ENCODE assay signal across 14 cellular contexts in genomic region chr13:89897681-89898080, GRCh38.
DNase-seq lines count a peak whose midpoint lies in the region; ATAC-seq, FAIRE-seq and TF ChIP-seq lines count a peak whose summit lies in the region.
"Had no signal": no experiment of that assay in that cellular context is flagged by ENCODE, and none has a peak within 500 bp of the region (broad histone marks: within the 10 kb centered on the region; RNA-seq: fewer than 3 reads in every experiment).

No MANE protein-coding gene starts in this region.

- DNase-seq in NOMO-1 treated with DMSO at 0.1 percent for 48 hours (lab: John Stamatoyannopoulos, UW; ENCODE audit: unreplicated experiment) (peak; percentile 60), anterior cingulate cortex (lab: John Stamatoyannopoulos, UW) (no peak), GM12892 (ENCODE audit: insufficient read length) (no peak), NCI-H1436 (lab: John Stamatoyannopoulos, UW) (no peak), NCI-H1092 treated with DMSO at 0.1 percent for 48 hours (lab: John Stamatoyannopoulos, UW) (no peak)
- DNase-seq: activated naive CD4-positive, alpha-beta T cell treated with anti-CD3 and anti-CD28 coated beads, Interleukin-2, amount 50 U/mL, for 16 hours; DMS53; foreskin keratinocyte; upper lobe of left lung had no signal

- no peak for TF ChIP-seq POLR2A in GM12892 (IDR thresholded peaks at IDR 0.05; ENCODE audit: low read depth, low read length)

- FAIRE-seq in GM12892 (lab: Jason Lieb, UNC), result no peak

- ATAC-seq in GM18519 (IDR thresholded peaks at IDR 0.05; ENCODE audit: low FRiP score, unreplicated experiment), result peak; percentile 75
- ATAC-seq in GM21447 (IDR thresholded peaks at IDR 0.05; ENCODE audit: unreplicated experiment), result peak; percentile 65
- ATAC-seq in HG03060 (IDR thresholded peaks at IDR 0.05; ENCODE audit: low read depth, unreplicated experiment), result peak; percentile 79
- ATAC-seq: foreskin keratinocyte; natural killer cell treated with Interleukin-12 subunit alpha and Interleukin-12 subunit beta and Interleukin-15 and Interleukin-18, amount 100 ng/mL, for 72 hours; WTC11 had no signal
